18 cellular contexts compared by ENCODE assay signal in genomic region chr7:102814025-102814471, GRCh38.
DNase-seq lines count a peak whose midpoint lies in the region; ATAC-seq, FAIRE-seq and TF ChIP-seq lines count a peak whose summit lies in the region.
"Had no signal": no experiment of that assay in that cellular context is flagged by ENCODE, and none has a peak within 500 bp of the region (broad histone marks: within the 10 kb centered on the region; RNA-seq: fewer than 3 reads in every experiment).

No MANE protein-coding gene starts in this region.

- H2AFZ ChIP-seq in GM23248 = no peak overlapping the region
- no peak overlapping the region for H2AFZ ChIP-seq in astrocyte (ENCODE audit: low read depth, low read length)

- WGBS in GM23248 (ENCODE audit: low coverage in 1 of 2, low lambda C conversion rate in 2 of 2, missing lambda C conversion rate in 2 of 2), 2 experiments = 4 to 9% methylated on average over 4 of the region's 4 CpGs
- 85% methylated on average over 4 of the region's 4 CpGs for WGBS in aorta, 2 donors

- DNase-seq in AG08395 (ENCODE audit: low spot score) (peak; percentile 71), GM23248 (peak; percentile 81), astrocyte (ENCODE audit: low read depth) (peak; percentile 82), hepatic stellate cell (ENCODE audit: low spot score) (peak; percentile 27), aorta (no peak), left cardiac atrium (no peak), HK-2 (ENCODE audit: unreplicated experiment) (no peak)
- DNase-seq: brain microvascular endothelial cell; CD4-positive, alpha-beta T cell; effector memory CD8-positive, alpha-beta T cell; GF-D8; H9; hippocampal formation; NCI-H2171; NK-92 treated with Interleukin-12 subunit alpha and Interleukin-12 subunit beta, amount 100 ng/mL, for 24 hours; right cardiac atrium had no signal

- no peaks in the 10 kb centered on the region for H3K9me2 ChIP-seq in GM23248 (ENCODE audit: insufficient read depth)

- no peaks in the 10 kb centered on the region for H3K9me3 Mint-ChIP-seq in astrocyte (ENCODE audit: unreplicated experiment)
- H3K9me3 Mint-ChIP-seq: CD4-positive, alpha-beta T cell; effector memory CD8-positive, alpha-beta T cell; H9; natural killer cell treated with Interleukin-12 subunit alpha and Interleukin-12 subunit beta and Interleukin-15 and Interleukin-18, amount 100 ng/mL, for 72 hours had no signal

- peaks cover 12% of the 10 kb centered on the region for H3K4me1 Mint-ChIP-seq in astrocyte (ENCODE audit: low read depth, unreplicated experiment)

- no peaks in the 10 kb centered on the region for H3K27me3 ChIP-seq in GM23248 (replicated peaks; ENCODE audit: insufficient read depth)
- H3K27me3 ChIP-seq in astrocyte (ENCODE audit: insufficient read depth, low read length) = no peaks in the 10 kb centered on the region
- no peaks in the 10 kb centered on the region for H3K27me3 ChIP-seq in aorta (ENCODE audit: control insufficient read depth in 1 of 2, insufficient read depth in 2 of 2, low read length in 1 of 2)
- H3K27me3 ChIP-seq: brain microvascular endothelial cell had no signal

- peaks cover 14% of the 10 kb centered on the region for H3F3A ChIP-seq in GM23248 (ENCODE audit: insufficient read depth)

- H3K36me3 ChIP-seq in GM23248 (ENCODE audit: low read depth) (no peaks in the 10 kb centered on the region; the same call in 1 of the 2 replicates), astrocyte (ENCODE audit: insufficient read depth, low read length) (no peaks in the 10 kb centered on the region), aorta (ENCODE audit: control insufficient read depth in 1 of 2, insufficient read depth in 2 of 2, low read length in 1 of 2) (no peaks in the 10 kb centered on the region)
- H3K36me3 ChIP-seq: brain microvascular endothelial cell had no signal

- H3K27ac Mint-ChIP-seq in astrocyte (ENCODE audit: unreplicated experiment) = no peak overlapping the region
- H3K27ac Mint-ChIP-seq: CD4-positive, alpha-beta T cell; H9; natural killer cell treated with Interleukin-12 subunit alpha and Interleukin-12 subunit beta and Interleukin-15 and Interleukin-18, amount 100 ng/mL, for 72 hours had no signal

- H3K79me2 ChIP-seq in GM23248 (ENCODE audit: insufficient read depth) = no peaks in the 10 kb centered on the region
- H3K79me2 ChIP-seq in astrocyte (ENCODE audit: insufficient read depth, low read length) = no peaks in the 10 kb centered on the region

- H3K9ac ChIP-seq in GM23248 = no peak overlapping the region
- H3K9ac ChIP-seq in astrocyte (ENCODE audit: low read length) = no peak overlapping the region

- TF ChIP-seq CTCF in astrocyte (IDR thresholded peaks at IDR 0.05; ENCODE audit: insufficient read depth, low read depth, low read length) = no peak

- H3K9me3 ChIP-seq in GM23248 (ENCODE audit: low read depth) = no peaks in the 10 kb centered on the region
- H3K9me3 ChIP-seq in astrocyte (ENCODE audit: insufficient read depth, low read depth, low read length) = no peaks in the 10 kb centered on the region
- H3K9me3 ChIP-seq in aorta (ENCODE audit: control insufficient read depth, low read length) = no peaks in the 10 kb centered on the region

- peak; percentile 75 for FAIRE-seq in astrocyte (lab: Jason Lieb, UNC)

- in situ Hi-C loops in GM23248 (cut with MboI) = no loop called here

- H3K27ac ChIP-seq in GM23248 (no peak overlapping the region), astrocyte (ENCODE audit: low read depth, low read length) (peak overlapping the region; percentile 16), aorta (ENCODE audit: low read depth in 1 of 2, low read length in 2 of 2) (no peak overlapping the region)
- H3K27ac ChIP-seq: brain microvascular endothelial cell had no signal

- ATAC-seq in aorta (ENCODE audit: low FRiP score) (no peak), left cardiac atrium (no peak), GM19455 (IDR thresholded peaks at IDR 0.05; ENCODE audit: unreplicated experiment) (no peak)
- ATAC-seq: effector memory CD8-positive, alpha-beta T cell; right cardiac atrium had no signal

- H3K36me3 Mint-ChIP-seq in astrocyte (ENCODE audit: low read depth, unreplicated experiment) = peaks cover 2% of the 10 kb centered on the region
- H3K36me3 Mint-ChIP-seq: natural killer cell treated with Interleukin-12 subunit alpha and Interleukin-12 subunit beta and Interleukin-15 and Interleukin-18, amount 100 ng/mL, for 72 hours had no signal

- no peaks in the 10 kb centered on the region for H3K27me3 Mint-ChIP-seq in astrocyte (ENCODE audit: low read depth, unreplicated experiment)
- H3K27me3 Mint-ChIP-seq: CD4-positive, alpha-beta T cell; effector memory CD8-positive, alpha-beta T cell; natural killer cell treated with Interleukin-12 subunit alpha and Interleukin-12 subunit beta and Interleukin-15 and Interleukin-18, amount 100 ng/mL, for 72 hours had no signal

- H4K20me1 ChIP-seq in GM23248 (ENCODE audit: insufficient read depth) = no peaks in the 10 kb centered on the region
- H4K20me1 ChIP-seq in astrocyte (ENCODE audit: insufficient read depth, low read length) = no peaks in the 10 kb centered on the region

- H3K4me1 ChIP-seq in GM23248 (ENCODE audit: insufficient read depth) (peaks cover 12% of the 10 kb centered on the region), astrocyte (ENCODE audit: insufficient read depth, low read length) (peaks cover 13% of the 10 kb centered on the region), aorta (ENCODE audit: control insufficient read depth in 1 of 2, insufficient read depth in 2 of 2, low read length in 2 of 2) (peaks cover 2% of the 10 kb centered on the region in 2 donors)

- H3K4me3 ChIP-seq in GM23248 (no peak overlapping the region), astrocyte (ENCODE audit: insufficient read depth, low read depth, low read length) (no peak overlapping the region), aorta (ENCODE audit: low read length in 2 of 2) (no peak overlapping the region)

- intact Hi-C loops in aorta (cut with DNase I) (no loop called here), left cardiac atrium (cut with DNase I) (no loop called here)

- H3K4me2 ChIP-seq in GM23248 (ENCODE audit: unreplicated experiment) (peak overlapping the region; percentile 19), astrocyte (ENCODE audit: low read length) (peak overlapping the region; percentile 28)

- H3K4me3 Mint-ChIP-seq in astrocyte (ENCODE audit: unreplicated experiment) = no peak overlapping the region
- H3K4me3 Mint-ChIP-seq: CD4-positive, alpha-beta T cell; effector memory CD8-positive, alpha-beta T cell; H9; natural killer cell treated with Interleukin-12 subunit alpha and Interleukin-12 subunit beta and Interleukin-15 and Interleukin-18, amount 100 ng/mL, for 72 hours had no signal

Comparison
In these comparisons a context has a peak if more than half of its experiments do, and no peak if none do; other contexts are left out.
1. DNase-seq: peak in AG08395 (single experiment), GM23248 (single experiment), astrocyte (single experiment) and hepatic stellate cell (single experiment); none in aorta (0 of 2), left cardiac atrium (single experiment) and HK-2 (single experiment).